ENCODE assay signal across 8 cellular contexts in the genomic region with DNA sequence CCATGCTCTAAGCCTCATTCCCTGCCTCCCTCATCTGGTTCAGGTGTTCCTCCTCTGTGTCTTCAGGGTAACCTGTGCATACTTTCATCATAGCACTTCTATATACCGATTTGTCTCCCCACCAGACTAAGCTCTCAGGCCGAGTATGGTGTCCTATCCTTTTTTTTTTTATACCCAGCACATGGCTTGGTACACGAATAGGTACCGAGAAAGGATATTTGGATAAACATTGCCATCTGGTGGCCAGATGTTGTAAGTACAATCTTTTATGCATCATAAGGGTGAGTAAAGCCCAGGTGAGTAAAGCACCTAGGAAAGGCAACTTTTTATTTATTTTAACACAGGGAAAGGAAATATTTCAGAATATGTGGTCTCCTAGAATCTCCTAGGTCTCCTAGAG.
DNase-seq lines count a peak whose midpoint lies in the region; ATAC-seq and TF ChIP-seq lines count a peak whose summit lies in the region.

No MANE protein-coding gene starts in this region.

- H3K9ac ChIP-seq in Loucy (ENCODE audit: low read depth, low read length, poor library complexity, severe bottlenecking) (no peak overlapping the region), neuronal stem cell (ENCODE audit: low read depth, low read length, poor library complexity) (no peak overlapping the region)

- H3K9me3 ChIP-seq in Loucy (ENCODE audit: insufficient read depth, low read depth, low read length) (peaks cover 6% of the 10 kb centered on the region; the same call in 1 of the 2 replicates), neuronal stem cell (replicated peaks in 1 of 2; ENCODE audit: control insufficient read depth in 2 of 2, insufficient read depth in 1 of 2, low read depth in 1 of 2, low read length in 2 of 2) (peaks cover 3 to 10% of the 10 kb centered on the region in 2 donors)

- H3K4me3 ChIP-seq in Loucy (ENCODE audit: low read length, poor library complexity, severe bottlenecking) (no peak overlapping the region), neuronal stem cell (ENCODE audit: low read length in 2 of 2) (no peak overlapping the region)

- no peak overlapping the region for H2AK5ac ChIP-seq in neuronal stem cell (ENCODE audit: low read depth, low read length)

- no peak overlapping the region for H3K27ac ChIP-seq in neuronal stem cell (replicated peaks; ENCODE audit: low read length)

- no CpG with 5 or more reads among the region's 4 CpGs for WGBS in neuronal stem cell (ENCODE audit: extremely low coverage in 2 of 2, insufficient read length in 2 of 2, insufficient replicate concordance in 1 of 2), 2 donors

- peak; percentile 65 for TF ChIP-seq CTCF in Loucy (conservative IDR thresholded peaks at IDR 0.05; ENCODE audit: low read length)

- H2BK120ac ChIP-seq in neuronal stem cell (ENCODE audit: low read depth, low read length): no peak overlapping the region

- no peak overlapping the region for H3K14ac ChIP-seq in neuronal stem cell (ENCODE audit: low read length)

- no peaks in the 10 kb centered on the region for H3K79me1 ChIP-seq in neuronal stem cell (ENCODE audit: low read depth, low read length)

- TF ChIP-seq POLR2A in erythroblast (IDR thresholded peaks at IDR 0.05; ENCODE audit: low read length): no peak

- H3K18ac ChIP-seq in neuronal stem cell (ENCODE audit: low read length): no peak overlapping the region

- no peak overlapping the region for H4K8ac ChIP-seq in neuronal stem cell (ENCODE audit: low read depth, low read length)

- no peaks in the 10 kb centered on the region for H4K20me1 ChIP-seq in Loucy (ENCODE audit: insufficient read depth, low read length, poor library complexity, severe bottlenecking)

- no peak overlapping the region for H2BK12ac ChIP-seq in neuronal stem cell (ENCODE audit: low read length)

- H2AFZ ChIP-seq in Loucy (ENCODE audit: low read length) (no peak overlapping the region), neuronal stem cell (ENCODE audit: low read length) (no peak overlapping the region)

- DNase-seq in SIG-M5 treated with dmso at 0.1 percent for 504 hours (lab: John Stamatoyannopoulos, UW; ENCODE audit: unreplicated experiment) (peak; percentile 24), SIG-M5 (lab: John Stamatoyannopoulos, UW) (no peak), SW480 (ENCODE audit: low spot score) (peak; percentile 43), erythroblast (lab: John Stamatoyannopoulos, UW) (peak; percentile 47 to 67), neuronal stem cell (ENCODE audit: low spot score) (peak; percentile 11)

- no peaks in the 10 kb centered on the region for H3K79me2 ChIP-seq in Loucy (ENCODE audit: insufficient read depth, low read length)

- H3K4ac ChIP-seq in neuronal stem cell (ENCODE audit: low read length): no peak overlapping the region

- H3K4me2 ChIP-seq in Loucy (ENCODE audit: low read depth, low read length, poor library complexity, severe bottlenecking): no peak overlapping the region
- no peak overlapping the region for H3K4me2 ChIP-seq in neuronal stem cell (ENCODE audit: insufficient read depth, low read length, poor library complexity, severe bottlenecking)

- no peaks in the 10 kb centered on the region for H3K4me1 ChIP-seq in Loucy (ENCODE audit: insufficient read depth, low read length, poor library complexity, severe bottlenecking)
- H3K4me1 ChIP-seq in neuronal stem cell (ENCODE audit: control insufficient read depth in 2 of 2, insufficient read depth in 1 of 2, low read depth in 1 of 2, low read length in 2 of 2): no peaks in the 10 kb centered on the region

- no peaks in the 10 kb centered on the region for H3F3A ChIP-seq in Loucy (ENCODE audit: low read depth)

- H2BK15ac ChIP-seq in neuronal stem cell (ENCODE audit: low read length): no peak overlapping the region

- ATAC-seq in GM19455 (IDR thresholded peaks at IDR 0.05; ENCODE audit: unreplicated experiment) (peak; percentile 81), HG02938 (IDR thresholded peaks at IDR 0.05; ENCODE audit: unreplicated experiment) (no peak)

- no peak overlapping the region for H3K23ac ChIP-seq in neuronal stem cell (ENCODE audit: low read depth, low read length, poor library complexity)

- no peaks in the 10 kb centered on the region for H3K27me3 ChIP-seq in Loucy (ENCODE audit: insufficient read depth, low read length, poor library complexity, severe bottlenecking)
- H3K27me3 ChIP-seq in neuronal stem cell (ENCODE audit: control insufficient read depth in 3 of 3, insufficient read depth in 3 of 3, low read depth in 1 of 3, low read length in 3 of 3): no peaks in the 10 kb centered on the region

- no peak overlapping the region for H2BK5ac ChIP-seq in neuronal stem cell (ENCODE audit: low read length)

- H3K9me2 ChIP-seq in Loucy (replicated peaks; ENCODE audit: low read depth, low read length): no peaks in the 10 kb centered on the region

- H3K36me3 ChIP-seq in Loucy (ENCODE audit: insufficient read depth, low read length): no peaks in the 10 kb centered on the region
- H3K36me3 ChIP-seq in neuronal stem cell (replicated peaks in 1 of 2; ENCODE audit: control insufficient read depth in 2 of 2, insufficient read depth in 2 of 2, low read length in 2 of 2): no peaks in the 10 kb centered on the region

- no peak overlapping the region for H4K91ac ChIP-seq in neuronal stem cell (ENCODE audit: low read depth, low read length, poor library complexity)
